ENCODE assay signal across 23 cellular contexts in genomic region chr14:40269436-40269835, GRCh38.
"Had no signal": no experiment of that assay in that cellular context is flagged by ENCODE, and none has a peak within 500 bp of the region (broad histone marks: within the 10 kb centered on the region; RNA-seq: fewer than 3 reads in every experiment).

No MANE protein-coding gene starts in this region.

- DNase-seq: hypothalamus; immature natural killer cell; kidney; left colon; left lung; lower lobe of right lung; mammary epithelial cell; mesenchymal stem cell; naive B cell; natural killer cell; nephron progenitor cell; ovary; stimulated activated CD4-positive, alpha-beta T cell treated with anti-CD3 and anti-CD28 coated beads, Interleukin-12 subunit alpha, Interleukin-12 subunit beta, amount 100 ng/mL, for 4 hours; stimulated activated CD4-positive, alpha-beta T cell treated with anti-CD3 and anti-CD28 coated beads, Interleukin-15, amount 100 ng/mL, for 24 hours; stimulated activated CD4-positive, alpha-beta T cell treated with anti-CD3 and anti-CD28 coated beads, Interleukin-4, amount 100 ng/mL, for 24 hours; stimulated activated naive CD4-positive, alpha-beta T cell; tibial artery; trophoblast cell; upper lobe of right lung had no signal

- H3K4me3 ChIP-seq: left lung, lower lobe of right lung, ovary, right atrium auricular region, skin epidermis, suprapubic skin, thoracic aorta, tibial artery, upper lobe of right lung had no signal

- H3K27me3 ChIP-seq: left lung, ovary, right atrium auricular region, suprapubic skin, tibial artery, upper lobe of right lung had no signal

- H3K27ac ChIP-seq: left lung, lower lobe of right lung, ovary, right atrium auricular region, skin epidermis, suprapubic skin, thoracic aorta, tibial artery, upper lobe of right lung had no signal

- H3K9me3 ChIP-seq: left lung, lower lobe of right lung, ovary, right atrium auricular region, suprapubic skin, thoracic aorta, tibial artery, upper lobe of right lung had no signal

- H3K36me3 ChIP-seq: left lung, lower lobe of right lung, ovary, right atrium auricular region, suprapubic skin, thoracic aorta, tibial artery, upper lobe of right lung had no signal
